In the genomic region with DNA sequence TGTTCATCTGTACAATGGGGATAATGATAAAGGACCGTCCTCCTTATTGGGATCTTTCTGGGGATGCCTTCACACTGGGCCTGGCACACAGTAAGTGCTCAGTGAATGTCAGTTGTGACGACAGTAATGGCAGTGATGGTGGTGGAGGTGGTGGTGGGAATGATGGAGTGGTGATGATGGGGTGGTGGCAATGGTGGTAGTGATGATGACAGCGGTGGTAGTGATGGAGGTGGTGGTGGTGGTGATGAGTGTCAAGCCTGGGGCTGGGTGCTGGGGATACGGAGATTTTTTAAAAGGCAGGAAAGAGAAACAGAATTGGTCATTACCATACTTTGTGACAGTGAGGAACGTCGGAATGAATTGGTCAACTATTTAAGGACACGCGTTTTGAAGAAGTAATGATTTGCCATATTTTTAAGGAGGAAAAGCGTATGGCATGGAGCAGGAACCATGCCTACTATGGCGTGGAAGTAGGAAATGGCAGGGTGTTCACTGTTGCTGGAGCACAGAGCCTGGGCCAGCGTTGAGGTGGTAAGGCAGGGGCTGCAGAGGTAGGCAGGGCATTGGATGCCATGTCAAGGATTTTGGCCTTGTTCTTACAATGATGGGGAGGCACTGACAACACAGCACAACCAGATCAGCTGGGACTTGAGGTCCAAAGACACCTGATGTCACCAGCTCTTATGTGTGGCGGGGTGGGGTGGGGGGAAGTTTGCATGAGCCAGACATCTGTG, we compare ENCODE assay signal across 26 cellular contexts.
"Had no signal": no experiment of that assay in that cellular context is flagged by ENCODE, and none has a peak within 500 bp of the region (broad histone marks: within the 10 kb centered on the region; RNA-seq: fewer than 3 reads in every experiment).

No MANE protein-coding gene starts in this region.

- H3K79me2 ChIP-seq: parathyroid adenoma had no signal

- ATAC-seq: heart left ventricle; mucosa of descending colon; naive thymus-derived CD4-positive, alpha-beta T cell; psoas muscle; stimulated activated memory B cell treated with anti-CD40 and anti-IgM and Interleukin-4, amounts not matched to agents 10 μg/mL and 1 μg/mL and 100 μg/mL, for 72 hours; stimulated activated naive CD8-positive, alpha-beta T cell treated with anti-CD3 and anti-CD28 coated beads, Interleukin-15, amount 100 ng/mL, for 72 hours had no signal

- H3K9me3 ChIP-seq: heart left ventricle, left ventricle myocardium inferior, mucosa of descending colon, psoas muscle, sigmoid colon, tibial nerve, upper lobe of left lung had no signal

- H3K27ac ChIP-seq: heart left ventricle, left ventricle myocardium inferior, parathyroid adenoma, psoas muscle, sigmoid colon, tibial nerve, upper lobe of left lung had no signal

- H3K4me3 ChIP-seq: heart left ventricle, left ventricle myocardium inferior, lung, mucosa of descending colon, psoas muscle, sigmoid colon, tibial nerve, upper lobe of left lung had no signal

- H2AFZ ChIP-seq: parathyroid adenoma had no signal

- H3K27me3 ChIP-seq: upper lobe of left lung had no signal

- H3K36me3 ChIP-seq: heart left ventricle, left ventricle myocardium inferior, sigmoid colon, tibial nerve, upper lobe of left lung had no signal

- FAIRE-seq: islet of Langerhans, small intestine, urothelium cell line had no signal

- DNase-seq: heart left ventricle; hypothalamus; immature natural killer cell; left ventricle myocardium inferior; mesendoderm; midbrain; mucosa of descending colon; naive thymus-derived CD4-positive, alpha-beta T cell; nucleus accumbens; psoas muscle; sigmoid colon; small intestine; stimulated activated CD4-positive, alpha-beta T cell treated with anti-CD3 and anti-CD28 coated beads, Interleukin-1b, Interleukin-23, amount 100 ng/mL, for 48 hours; stimulated activated CD4-positive, alpha-beta T cell treated with anti-CD3 and anti-CD28 coated beads, Interleukin-2, amount 100 ng/mL, for 48 hours; stimulated activated CD4-positive, alpha-beta T cell treated with anti-CD3 and anti-CD28 coated beads, Interleukin-4, amount 100 ng/mL, for 4 hours; stimulated activated CD8-positive, alpha-beta memory T cell treated with anti-CD3 and anti-CD28 coated beads, Interleukin-4, amount 100 ng/mL, for 48 hours; stimulated activated naive CD4-positive, alpha-beta T cell treated with Interleukin-2 at 50 U/mL for 16 hours; stimulated activated naive CD8-positive, alpha-beta T cell treated with anti-CD3 and anti-CD28 coated beads, Interleukin-15, amount 100 ng/mL, for 72 hours; substantia nigra; upper lobe of left lung had no signal

- H3K9ac ChIP-seq: parathyroid adenoma had no signal

- H3K4me1 ChIP-seq: parathyroid adenoma, psoas muscle, sigmoid colon, tibial nerve, upper lobe of left lung had no signal
